ENCODE assay signal across 1 cellular context in genomic region chr12:123973552-123974341, GRCh38.
TF ChIP-seq lines count a peak whose summit lies in the region.

No MANE protein-coding gene starts in this region.

TF ChIP-seq in K562, 482 proteins besides CTCF, POLR2A, EP300 and RAD21 (continued from another document and continues in another):
- TF ChIP-seq PBX2 (CRISPR knock-in tag; IDR thresholded peaks at IDR 0.05; ENCODE audit: low read depth): no peak
- no peak for TF ChIP-seq PBX2 (tag; conservative IDR thresholded peaks at IDR 0.05; ENCODE audit: low read depth)
- TF ChIP-seq NRF1 (conservative IDR thresholded peaks at IDR 0.05 in 1 of 2, IDR thresholded peaks at IDR 0.05 in 1 of 2): peak in 1 of 2 experiments; percentile 28; a peak in 2 of 4 replicates
- 0 out of 2 replicates have a peak, but pooled peaks have one; percentile 19 for TF ChIP-seq TGIF2 (CRISPR knock-in tag; IDR thresholded peaks at IDR 0.05)
- TF ChIP-seq, protein P1, sequence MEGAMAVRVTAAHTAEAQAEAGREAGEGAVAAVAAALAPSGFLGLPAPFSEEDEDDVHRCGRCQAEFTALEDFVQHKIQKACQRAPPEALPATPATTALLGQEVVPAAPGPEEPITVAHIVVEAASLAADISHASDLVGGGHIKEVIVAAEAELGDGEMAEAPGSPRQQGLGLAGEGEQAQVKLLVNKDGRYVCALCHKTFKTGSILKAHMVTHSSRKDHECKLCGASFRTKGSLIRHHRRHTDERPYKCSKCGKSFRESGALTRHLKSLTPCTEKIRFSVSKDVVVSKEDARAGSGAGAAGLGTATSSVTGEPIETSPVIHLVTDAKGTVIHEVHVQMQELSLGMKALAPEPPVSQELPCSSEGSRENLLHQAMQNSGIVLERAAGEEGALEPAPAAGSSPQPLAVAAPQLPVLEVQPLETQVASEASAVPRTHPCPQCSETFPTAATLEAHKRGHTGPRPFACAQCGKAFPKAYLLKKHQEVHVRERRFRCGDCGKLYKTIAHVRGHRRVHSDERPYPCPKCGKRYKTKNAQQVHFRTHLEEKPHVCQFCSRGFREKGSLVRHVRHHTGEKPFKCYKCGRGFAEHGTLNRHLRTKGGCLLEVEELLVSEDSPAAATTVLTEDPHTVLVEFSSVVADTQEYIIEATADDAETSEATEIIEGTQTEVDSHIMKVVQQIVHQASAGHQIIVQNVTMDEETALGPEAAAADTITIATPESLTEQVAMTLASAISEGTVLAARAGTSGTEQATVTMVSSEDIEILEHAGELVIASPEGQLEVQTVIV (CRISPR knock-in tag; IDR thresholded peaks at IDR 0.05; ENCODE audit: borderline replicate concordance): no peak
- peak; percentile 44 for TF ChIP-seq HMGN3 (IDR thresholded peaks at IDR 0.05; ENCODE audit: borderline replicate concordance, extremely low read depth, insufficient read length, low read depth, low read length)
- no peak for TF ChIP-seq TAL1 (IDR thresholded peaks at IDR 0.05)
- peak; percentile 18; the same call in 1 of the 2 replicates for TF ChIP-seq L3MBTL2 (IDR thresholded peaks at IDR 0.05)
- no peak for TF ChIP-seq E2F4 (CRISPR knock-in tag; IDR thresholded peaks at IDR 0.05; ENCODE audit: low read depth)
- no peak for TF ChIP-seq TARDBP (IDR thresholded peaks at IDR 0.05)
- peak in 1 of 2 experiments; percentile 16 for TF ChIP-seq E2F6 (IDR thresholded peaks at IDR 0.05; ENCODE audit: borderline replicate concordance in 1 of 2, extremely low read depth in 1 of 2, insufficient read depth in 1 of 2, insufficient read length in 1 of 2, low read depth in 1 of 2, low read length in 1 of 2, poor library complexity in 1 of 2, severe bottlenecking in 1 of 2)
- TF ChIP-seq ZFP1 (CRISPR knock-in tag; IDR thresholded peaks at IDR 0.05): no peak
- no peak for TF ChIP-seq YBX1 (IDR thresholded peaks at IDR 0.05)
- peak; percentile 61; the same call in 1 of the 2 replicates for TF ChIP-seq SMARCE1 (IDR thresholded peaks at IDR 0.05)
- TF ChIP-seq MAZ (CRISPR knock-in tag; conservative IDR thresholded peaks at IDR 0.05 in 1 of 2, IDR thresholded peaks at IDR 0.05 in 1 of 2): peak in 1 of 2 experiments; percentile 17; a peak in 1 of 4 replicates
- no peak for TF ChIP-seq MEF2D (tag; conservative IDR thresholded peaks at IDR 0.05; ENCODE audit: low read depth)
- TF ChIP-seq ZNF212 (CRISPR knock-in tag; IDR thresholded peaks at IDR 0.05): no peak
- TF ChIP-seq NONO (IDR thresholded peaks at IDR 0.05; ENCODE audit: low read depth in 2 of 2, low read length in 1 of 2): no peak
- TF ChIP-seq POLR2G (IDR thresholded peaks at IDR 0.05; ENCODE audit: low read depth, low read length): peak; percentile 48; the same call in 1 of the 2 replicates
- TF ChIP-seq NELFE (IDR thresholded peaks at IDR 0.05; ENCODE audit: insufficient read depth, insufficient read length): no peak
- no peak for TF ChIP-seq PTTG1 (tag; IDR thresholded peaks at IDR 0.05; ENCODE audit: low read depth)
- TF ChIP-seq ETS2 (tag; IDR thresholded peaks at IDR 0.05; ENCODE audit: borderline replicate concordance, poor library complexity, severe bottlenecking): no peak
- TF ChIP-seq REST (CRISPR knock-in tag; IDR thresholded peaks at IDR 0.05; ENCODE audit: low read depth): 0 out of 2 replicates have a peak, but pooled peaks have one; percentile 37
- TF ChIP-seq ERF (CRISPR knock-in tag; IDR thresholded peaks at IDR 0.05): 0 out of 2 replicates have a peak, but pooled peaks have one; percentile 16
- TF ChIP-seq NCOA4 (IDR thresholded peaks at IDR 0.05; ENCODE audit: partially characterized antibody): no peak
- TF ChIP-seq ILK (tag; IDR thresholded peaks at IDR 0.05; ENCODE audit: borderline replicate concordance, low read depth): no peak
- TF ChIP-seq RBM34 (IDR thresholded peaks at IDR 0.05; ENCODE audit: borderline replicate concordance, insufficient read depth, low read length): no peak
- no peak for TF ChIP-seq ZNF316 (IDR thresholded peaks at IDR 0.05)
- peak; percentile 69; the same call in 1 of the 2 replicates for TF ChIP-seq ZBTB7A (IDR thresholded peaks at IDR 0.05; ENCODE audit: borderline replicate concordance, control insufficient read depth, low read depth, low read length)
- peak; percentile 54 for TF ChIP-seq RBBP5 (IDR thresholded peaks at IDR 0.05; ENCODE audit: borderline replicate concordance, insufficient read depth, low read length, poor library complexity, severe bottlenecking)
- TF ChIP-seq SNRNP70 (optimal IDR thresholded peaks at IDR 0.05; ENCODE audit: low read depth, low read length): no peak
- TF ChIP-seq ZEB2 (IDR thresholded peaks at IDR 0.05): peak; percentile 78
- no peak for TF ChIP-seq BDP1 (IDR thresholded peaks at IDR 0.05; ENCODE audit: insufficient read depth, insufficient read length)
- TF ChIP-seq ZNF398 (CRISPR knock-in tag; IDR thresholded peaks at IDR 0.05): no peak
- TF ChIP-seq SOX6 (IDR thresholded peaks at IDR 0.05): peak; percentile 75
- TF ChIP-seq ZNF124 (CRISPR knock-in tag; IDR thresholded peaks at IDR 0.05): no peak
- TF ChIP-seq ZNF717 (CRISPR knock-in tag; IDR thresholded peaks at IDR 0.05): no peak
- TF ChIP-seq YY1 (IDR thresholded peaks at IDR 0.05; ENCODE audit: borderline replicate concordance in 1 of 3, control insufficient read depth in 1 of 3, extremely low read depth in 1 of 3, insufficient read depth in 3 of 3, insufficient read length in 1 of 3, insufficient replicate concordance in 2 of 3, low read depth in 1 of 3, low read length in 2 of 3): peak in 2 of 3 experiments; percentile 58 to 63
- TF ChIP-seq ZNF77 (CRISPR knock-in tag; IDR thresholded peaks at IDR 0.05): no peak
- peak; percentile 59 for TF ChIP-seq EGR1 (conservative IDR thresholded peaks at IDR 0.05)
- no peak for TF ChIP-seq KLF1 (tag; IDR thresholded peaks at IDR 0.05)
- TF ChIP-seq RAD51 (IDR thresholded peaks at IDR 0.05; ENCODE audit: borderline replicate concordance, low read depth): no peak
- TF ChIP-seq SREBF1 (IDR thresholded peaks at IDR 0.05; ENCODE audit: borderline replicate concordance, low read depth, low read length): no peak
- TF ChIP-seq, protein P2, sequence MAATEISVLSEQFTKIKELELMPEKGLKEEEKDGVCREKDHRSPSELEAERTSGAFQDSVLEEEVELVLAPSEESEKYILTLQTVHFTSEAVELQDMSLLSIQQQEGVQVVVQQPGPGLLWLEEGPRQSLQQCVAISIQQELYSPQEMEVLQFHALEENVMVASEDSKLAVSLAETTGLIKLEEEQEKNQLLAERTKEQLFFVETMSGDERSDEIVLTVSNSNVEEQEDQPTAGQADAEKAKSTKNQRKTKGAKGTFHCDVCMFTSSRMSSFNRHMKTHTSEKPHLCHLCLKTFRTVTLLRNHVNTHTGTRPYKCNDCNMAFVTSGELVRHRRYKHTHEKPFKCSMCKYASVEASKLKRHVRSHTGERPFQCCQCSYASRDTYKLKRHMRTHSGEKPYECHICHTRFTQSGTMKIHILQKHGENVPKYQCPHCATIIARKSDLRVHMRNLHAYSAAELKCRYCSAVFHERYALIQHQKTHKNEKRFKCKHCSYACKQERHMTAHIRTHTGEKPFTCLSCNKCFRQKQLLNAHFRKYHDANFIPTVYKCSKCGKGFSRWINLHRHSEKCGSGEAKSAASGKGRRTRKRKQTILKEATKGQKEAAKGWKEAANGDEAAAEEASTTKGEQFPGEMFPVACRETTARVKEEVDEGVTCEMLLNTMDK (IDR thresholded peaks at IDR 0.05; ENCODE audit: borderline replicate concordance, insufficient read depth, low read depth, low read length, poor library complexity, severe bottlenecking): no peak
- TF ChIP-seq THRA (IDR thresholded peaks at IDR 0.05): no peak
- no peak for TF ChIP-seq ZBTB26 (CRISPR knock-in tag; IDR thresholded peaks at IDR 0.05)
- TF ChIP-seq HNRNPUL1 (IDR thresholded peaks at IDR 0.05; ENCODE audit: low read length): no peak
- peak; percentile 38; the same call in 1 of the 2 replicates for TF ChIP-seq CXXC5 (CRISPR knock-in tag; IDR thresholded peaks at IDR 0.05)
- no peak for TF ChIP-seq PRMT5 (CRISPR knock-in tag; IDR thresholded peaks at IDR 0.05)
